In genomic region chr7:44060091-44060947, GRCh38 we compare ENCODE assay signal across 18 cellular contexts. TPM values are rescaled to one million over a fixed set of nuclear protein-coding genes. Genes with fewer than 3 reads are reported as not detected.
DNase-seq lines count a peak whose midpoint lies in the region; ATAC-seq lines count a peak whose summit lies in the region.
"Had no signal": no experiment of that assay in that cellular context is flagged by ENCODE, and none has a peak within 500 bp of the region (broad histone marks: within the 10 kb centered on the region; RNA-seq: fewer than 3 reads in every experiment).

No MANE protein-coding gene starts in this region.

- peaks cover 59% of the 10 kb centered on the region for H3K36me3 Mint-ChIP-seq in activated T-helper 2 cell treated with anti-CD3 and anti-CD28 coated beads, Interferon-gamma antibody, Interleukin-2, Interleukin-4, amounts not matched to agents 10 μg/mL and 5 μg/mL and 100 μg/mL, durations not matched to agents 14 hours and 24 hours and 36 hours (ENCODE audit: low read depth)
- peaks cover 70% of the 10 kb centered on the region for H3K36me3 Mint-ChIP-seq in stimulated activated memory B cell treated with anti-CD40 and anti-IgM and Interleukin-4, amounts not matched to agents 10 μg/mL and 1 μg/mL and 100 μg/mL, for 72 hours

- ATAC-seq in left lobe of liver = no peak
- ATAC-seq in stimulated activated memory B cell treated with anti-CD40 and anti-IgM and Interleukin-4, amounts not matched to agents 10 μg/mL and 1 μg/mL and 100 μg/mL, for 72 hours = no peak
- no peak for ATAC-seq in HG03432 (IDR thresholded peaks at IDR 0.05; ENCODE audit: unreplicated experiment)
- ATAC-seq in HG03457 (IDR thresholded peaks at IDR 0.05; ENCODE audit: unreplicated experiment) = no peak
- ATAC-seq in HG02571 (IDR thresholded peaks at IDR 0.05; ENCODE audit: unreplicated experiment) = no peak
- ATAC-seq: body of pancreas, WTC11 had no signal

- H3K27me3 Mint-ChIP-seq in activated T-helper 2 cell treated with anti-CD3 and anti-CD28 coated beads, Interferon-gamma antibody, Interleukin-2, Interleukin-4, amounts not matched to agents 10 μg/mL and 5 μg/mL and 100 μg/mL, durations not matched to agents 14 hours and 24 hours and 36 hours (ENCODE audit: low read depth) = no peaks in the 10 kb centered on the region
- no peaks in the 10 kb centered on the region for H3K27me3 Mint-ChIP-seq in stimulated activated memory B cell treated with anti-CD40 and anti-IgM and Interleukin-4, amounts not matched to agents 10 μg/mL and 1 μg/mL and 100 μg/mL, for 72 hours
- H3K27me3 Mint-ChIP-seq: CD4-positive, alpha-beta memory T cell; stimulated activated naive CD8-positive, alpha-beta T cell treated with anti-CD3 and anti-CD28 coated beads, Interleukin-15, Interleukin-2, amounts not matched to agents 100 ng/mL and 50 ng/mL, for 24 hours; type B pancreatic cell had no signal

- H3K4me3 Mint-ChIP-seq in activated T-helper 2 cell treated with anti-CD3 and anti-CD28 coated beads, Interferon-gamma antibody, Interleukin-2, Interleukin-4, amounts not matched to agents 10 μg/mL and 5 μg/mL and 100 μg/mL, durations not matched to agents 14 hours and 24 hours and 36 hours (ENCODE audit: low read depth) = no peak overlapping the region
- H3K4me3 Mint-ChIP-seq in stimulated activated memory B cell treated with anti-CD40 and anti-IgM and Interleukin-4, amounts not matched to agents 10 μg/mL and 1 μg/mL and 100 μg/mL, for 72 hours = no peak overlapping the region
- H3K4me3 Mint-ChIP-seq: CD4-positive, alpha-beta memory T cell; HFFc6; stimulated activated naive CD8-positive, alpha-beta T cell treated with anti-CD3 and anti-CD28 coated beads, Interleukin-15, Interleukin-2, amounts not matched to agents 100 ng/mL and 50 ng/mL, for 24 hours; T-helper 2 cell treated with Interferon-gamma antibody and Interleukin-4, amounts not matched to agents 5 μg/mL and 100 μg/mL, for 36 hours; type B pancreatic cell; WTC11 had no signal

- H3K9me3 Mint-ChIP-seq in activated T-helper 2 cell treated with anti-CD3 and anti-CD28 coated beads, Interferon-gamma antibody, Interleukin-2, Interleukin-4, amounts not matched to agents 10 μg/mL and 5 μg/mL and 100 μg/mL, durations not matched to agents 14 hours and 24 hours and 36 hours = no peaks in the 10 kb centered on the region
- H3K9me3 Mint-ChIP-seq in stimulated activated memory B cell treated with anti-CD40 and anti-IgM and Interleukin-4, amounts not matched to agents 10 μg/mL and 1 μg/mL and 100 μg/mL, for 72 hours = no peaks in the 10 kb centered on the region
- H3K9me3 Mint-ChIP-seq: HFFc6; stimulated activated naive CD8-positive, alpha-beta T cell treated with anti-CD3 and anti-CD28 coated beads, Interleukin-15, Interleukin-2, amounts not matched to agents 100 ng/mL and 50 ng/mL, for 24 hours; T-helper 2 cell treated with Interferon-gamma antibody and Interleukin-4, amounts not matched to agents 5 μg/mL and 100 μg/mL, for 36 hours; type B pancreatic cell; WTC11 had no signal

- no peaks in the 10 kb centered on the region for H3K4me1 Mint-ChIP-seq in activated T-helper 2 cell treated with anti-CD3 and anti-CD28 coated beads, Interferon-gamma antibody, Interleukin-2, Interleukin-4, amounts not matched to agents 10 μg/mL and 5 μg/mL and 100 μg/mL, durations not matched to agents 14 hours and 24 hours and 36 hours (ENCODE audit: low read depth)
- peaks cover 88% of the 10 kb centered on the region for H3K4me1 Mint-ChIP-seq in stimulated activated memory B cell treated with anti-CD40 and anti-IgM and Interleukin-4, amounts not matched to agents 10 μg/mL and 1 μg/mL and 100 μg/mL, for 72 hours

- intact Hi-C loops in activated T-helper 2 cell treated with anti-CD3 and anti-CD28 coated beads, Interferon-gamma antibody, Interleukin-2, Interleukin-4, amounts not matched to agents 10 μg/mL and 5 μg/mL and 100 μg/mL, durations not matched to agents 14 hours and 24 hours and 36 hours (cut with micrococcal nuclease) = no loop called here

- H3K27ac Mint-ChIP-seq in activated T-helper 2 cell treated with anti-CD3 and anti-CD28 coated beads, Interferon-gamma antibody, Interleukin-2, Interleukin-4, amounts not matched to agents 10 μg/mL and 5 μg/mL and 100 μg/mL, durations not matched to agents 14 hours and 24 hours and 36 hours = peak overlapping the region; percentile 33
- H3K27ac Mint-ChIP-seq in stimulated activated memory B cell treated with anti-CD40 and anti-IgM and Interleukin-4, amounts not matched to agents 10 μg/mL and 1 μg/mL and 100 μg/mL, for 72 hours = peak overlapping the region; percentile 98
- H3K27ac Mint-ChIP-seq: HFFc6; T-helper 2 cell treated with Interferon-gamma antibody and Interleukin-4, amounts not matched to agents 5 μg/mL and 100 μg/mL, for 36 hours; type B pancreatic cell; WTC11 had no signal

- DNase-seq in activated effector memory CD4-positive, alpha-beta T cell treated with anti-CD3 and anti-CD28 coated beads, Interleukin-2, amount 50 U/mL, for 16 hours = peak; percentile 41
- no peak for DNase-seq in activated effector memory CD4-positive, alpha-beta T cell treated with Interleukin-2 at 50 U/mL for 16 hours
- no peak for DNase-seq in activated T-helper 2 cell treated with anti-CD3 and anti-CD28 coated beads, Interferon-gamma antibody, Interleukin-2, Interleukin-4, amounts not matched to agents 10 μg/mL and 5 μg/mL and 100 μg/mL, durations not matched to agents 14 hours and 24 hours and 36 hours (ENCODE audit: low spot score)
- DNase-seq in left lobe of liver (ENCODE audit: low spot score) = peak; percentile 41
- DNase-seq: activated naive CD4-positive, alpha-beta T cell; CD4-positive, alpha-beta memory T cell; DMS53; HFFc6; NCI-H1436 had no signal

RNA-seq across cellular contexts. Expression of gene PGAM2, which starts 5.0 kb away (rescaled TPM):
- 0.67 and 0.73 TPM in 2 replicates for total RNA-seq in activated T-helper 2 cell treated with anti-CD3 and anti-CD28 coated beads, Interferon-gamma antibody, Interleukin-2, Interleukin-4, amounts not matched to agents 10 μg/mL and 5 μg/mL and 100 μg/mL, durations not matched to agents 14 hours and 24 hours and 36 hours
- total RNA-seq in left lobe of liver = not detected

RNA-seq across cellular contexts. Expression of gene DBNL, which starts 15.8 kb away (rescaled TPM):
- total RNA-seq in activated T-helper 2 cell treated with anti-CD3 and anti-CD28 coated beads, Interferon-gamma antibody, Interleukin-2, Interleukin-4, amounts not matched to agents 10 μg/mL and 5 μg/mL and 100 μg/mL, durations not matched to agents 14 hours and 24 hours and 36 hours = 131 and 143 TPM in 2 replicates
- total RNA-seq in left lobe of liver = 38.9 TPM

RNA-seq across cellular contexts. Expression of gene POLM, which starts 22.0 kb away (rescaled TPM):
- total RNA-seq in activated T-helper 2 cell treated with anti-CD3 and anti-CD28 coated beads, Interferon-gamma antibody, Interleukin-2, Interleukin-4, amounts not matched to agents 10 μg/mL and 5 μg/mL and 100 μg/mL, durations not matched to agents 14 hours and 24 hours and 36 hours = 36.8 and 42.7 TPM in 2 replicates
- 21.0 TPM for total RNA-seq in left lobe of liver

RNA-seq across cellular contexts. Expression of gene AEBP1, which starts 43.8 kb away (rescaled TPM):
- 36.4 and 38.7 TPM in 2 replicates for total RNA-seq in activated T-helper 2 cell treated with anti-CD3 and anti-CD28 coated beads, Interferon-gamma antibody, Interleukin-2, Interleukin-4, amounts not matched to agents 10 μg/mL and 5 μg/mL and 100 μg/mL, durations not matched to agents 14 hours and 24 hours and 36 hours
- 9.4 TPM for total RNA-seq in left lobe of liver

Comparison
In these comparisons a context has a peak if more than half of its experiments do, and no peak if none do; other contexts are left out.
1. DNase-seq: peak in activated effector memory CD4-positive, alpha-beta T cell treated with anti-CD3 and anti-CD28 coated beads, Interleukin-2, amount 50 U/mL, for 16 hours (single experiment) and left lobe of liver (single experiment); none in activated effector memory CD4-positive, alpha-beta T cell treated with Interleukin-2 at 50 U/mL for 16 hours (single experiment) and activated T-helper 2 cell treated with anti-CD3 and anti-CD28 coated beads, Interferon-gamma antibody, Interleukin-2, Interleukin-4, amounts not matched to agents 10 μg/mL and 5 μg/mL and 100 μg/mL, durations not matched to agents 14 hours and 24 hours and 36 hours (single experiment).